2 cellular contexts compared by ENCODE assay signal in the genomic region with DNA sequence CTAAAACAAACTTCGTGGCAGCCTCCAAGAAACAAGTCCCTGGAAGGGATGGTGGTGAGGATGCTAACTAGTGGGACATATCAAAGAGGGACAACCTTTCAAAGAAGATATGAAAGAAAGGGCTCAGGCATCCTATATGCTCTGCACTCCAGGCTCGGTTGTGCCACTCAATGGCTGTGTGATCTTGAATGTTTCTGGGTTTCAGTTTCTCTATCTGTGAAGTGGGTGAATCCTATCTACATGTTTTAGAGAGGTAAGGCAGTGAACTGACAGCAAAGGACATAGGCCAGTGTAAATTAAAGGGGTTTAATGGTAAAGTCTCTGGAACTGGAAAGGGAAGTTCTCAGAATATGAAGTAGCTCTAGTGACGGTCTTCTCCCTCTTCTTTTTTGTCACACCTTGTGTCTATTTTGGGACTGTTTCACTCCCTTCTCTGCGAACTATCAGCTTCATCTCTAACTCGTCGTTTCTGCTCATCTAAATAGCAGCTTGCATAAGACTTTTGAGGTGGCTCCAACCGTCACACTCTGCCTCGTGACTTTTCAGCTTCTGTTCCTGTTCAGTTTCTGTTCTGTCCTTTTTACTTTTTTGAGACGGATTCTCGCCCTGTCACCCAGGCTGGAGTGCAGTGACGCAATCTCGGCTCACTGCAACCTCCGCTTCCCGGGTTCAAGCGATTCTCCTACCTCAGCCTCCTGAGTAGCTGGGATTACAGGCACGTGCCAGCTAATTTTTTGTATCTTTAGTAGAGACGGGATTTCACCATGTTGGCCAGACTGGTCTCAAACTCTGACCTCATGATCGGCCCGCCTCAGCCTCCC.
TF ChIP-seq lines count a peak whose summit lies in the region.

No MANE protein-coding gene starts in this region.

TF ChIP-seq in K562, 482 proteins besides CTCF, POLR2A, EP300 and RAD21 (continues in another document):
- no peak for TF ChIP-seq SNRNP70 (optimal IDR thresholded peaks at IDR 0.05; ENCODE audit: low read depth, low read length)
- TF ChIP-seq, protein P1, sequence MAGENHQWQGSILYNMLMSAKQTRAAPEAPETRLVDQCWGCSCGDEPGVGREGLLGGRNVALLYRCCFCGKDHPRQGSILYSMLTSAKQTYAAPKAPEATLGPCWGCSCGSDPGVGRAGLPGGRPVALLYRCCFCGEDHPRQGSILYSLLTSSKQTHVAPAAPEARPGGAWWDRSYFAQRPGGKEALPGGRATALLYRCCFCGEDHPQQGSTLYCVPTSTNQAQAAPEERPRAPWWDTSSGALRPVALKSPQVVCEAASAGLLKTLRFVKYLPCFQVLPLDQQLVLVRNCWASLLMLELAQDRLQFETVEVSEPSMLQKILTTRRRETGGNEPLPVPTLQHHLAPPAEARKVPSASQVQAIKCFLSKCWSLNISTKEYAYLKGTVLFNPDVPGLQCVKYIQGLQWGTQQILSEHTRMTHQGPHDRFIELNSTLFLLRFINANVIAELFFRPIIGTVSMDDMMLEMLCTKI (IDR thresholded peaks at IDR 0.05; ENCODE audit: partially characterized antibody) = no peak
- TF ChIP-seq CEBPB (tag; IDR thresholded peaks at IDR 0.05) = peak; percentile 65
- no peak for TF ChIP-seq LARP7 (IDR thresholded peaks at IDR 0.05)
- TF ChIP-seq MYNN (IDR thresholded peaks at IDR 0.05) = no peak
- no peak for TF ChIP-seq MYNN (CRISPR knock-in tag; IDR thresholded peaks at IDR 0.05)
- no peak for TF ChIP-seq NR2C2 (CRISPR knock-in tag; IDR thresholded peaks at IDR 0.05)
- no peak for TF ChIP-seq NR2C2 (tag; IDR thresholded peaks at IDR 0.05)
- TF ChIP-seq SREBF1 (IDR thresholded peaks at IDR 0.05; ENCODE audit: borderline replicate concordance, low read depth, low read length) = no peak
- TF ChIP-seq, protein P2, sequence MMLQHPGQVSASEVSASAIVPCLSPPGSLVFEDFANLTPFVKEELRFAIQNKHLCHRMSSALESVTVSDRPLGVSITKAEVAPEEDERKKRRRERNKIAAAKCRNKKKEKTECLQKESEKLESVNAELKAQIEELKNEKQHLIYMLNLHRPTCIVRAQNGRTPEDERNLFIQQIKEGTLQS (IDR thresholded peaks at IDR 0.05) = peak; percentile 45; the same call in 1 of the 2 replicates
- TF ChIP-seq, protein P2 (CRISPR knock-in tag; conservative IDR thresholded peaks at IDR 0.05) = no peak
- TF ChIP-seq NELFE (IDR thresholded peaks at IDR 0.05; ENCODE audit: insufficient read depth, insufficient read length) = no peak
- TF ChIP-seq PHTF2 (CRISPR knock-in tag; IDR thresholded peaks at IDR 0.05) = no peak
- TF ChIP-seq U2AF2 (optimal IDR thresholded peaks at IDR 0.05; ENCODE audit: low read depth, low read length) = no peak
- 0 out of 2 replicates have a peak, but pooled peaks have one; percentile 58 for TF ChIP-seq MEF2D (tag; conservative IDR thresholded peaks at IDR 0.05; ENCODE audit: low read depth)
- no peak for TF ChIP-seq NFRKB (IDR thresholded peaks at IDR 0.05; ENCODE audit: low read depth)
- TF ChIP-seq, protein P3, sequence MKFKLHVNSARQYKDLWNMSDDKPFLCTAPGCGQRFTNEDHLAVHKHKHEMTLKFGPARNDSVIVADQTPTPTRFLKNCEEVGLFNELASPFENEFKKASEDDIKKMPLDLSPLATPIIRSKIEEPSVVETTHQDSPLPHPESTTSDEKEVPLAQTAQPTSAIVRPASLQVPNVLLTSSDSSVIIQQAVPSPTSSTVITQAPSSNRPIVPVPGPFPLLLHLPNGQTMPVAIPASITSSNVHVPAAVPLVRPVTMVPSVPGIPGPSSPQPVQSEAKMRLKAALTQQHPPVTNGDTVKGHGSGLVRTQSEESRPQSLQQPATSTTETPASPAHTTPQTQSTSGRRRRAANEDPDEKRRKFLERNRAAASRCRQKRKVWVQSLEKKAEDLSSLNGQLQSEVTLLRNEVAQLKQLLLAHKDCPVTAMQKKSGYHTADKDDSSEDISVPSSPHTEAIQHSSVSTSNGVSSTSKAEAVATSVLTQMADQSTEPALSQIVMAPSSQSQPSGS (CRISPR knock-in tag; IDR thresholded peaks at IDR 0.05) = no peak
- TF ChIP-seq CEBPG (CRISPR knock-in tag; IDR thresholded peaks at IDR 0.05) = no peak
- TF ChIP-seq CEBPG (tag; conservative IDR thresholded peaks at IDR 0.05 in 1 of 2, IDR thresholded peaks at IDR 0.05 in 1 of 2) = peak in 1 of 2 experiments; percentile 65; a peak in 3 of 4 replicates
- TF ChIP-seq SMAD4 (CRISPR knock-in tag; conservative IDR thresholded peaks at IDR 0.05) = no peak
- no peak for TF ChIP-seq HDGF (IDR thresholded peaks at IDR 0.05)
- no peak for TF ChIP-seq ZNF12 (CRISPR knock-in tag; IDR thresholded peaks at IDR 0.05)
- no peak; the same call in 1 of the 2 replicates for TF ChIP-seq MYC (IDR thresholded peaks at IDR 0.05; ENCODE audit: low read depth, low read length)
- TF ChIP-seq MYC (CRISPR knock-in tag; IDR thresholded peaks at IDR 0.05; ENCODE audit: borderline replicate concordance, low read depth) = no peak
- TF ChIP-seq, protein P4, sequence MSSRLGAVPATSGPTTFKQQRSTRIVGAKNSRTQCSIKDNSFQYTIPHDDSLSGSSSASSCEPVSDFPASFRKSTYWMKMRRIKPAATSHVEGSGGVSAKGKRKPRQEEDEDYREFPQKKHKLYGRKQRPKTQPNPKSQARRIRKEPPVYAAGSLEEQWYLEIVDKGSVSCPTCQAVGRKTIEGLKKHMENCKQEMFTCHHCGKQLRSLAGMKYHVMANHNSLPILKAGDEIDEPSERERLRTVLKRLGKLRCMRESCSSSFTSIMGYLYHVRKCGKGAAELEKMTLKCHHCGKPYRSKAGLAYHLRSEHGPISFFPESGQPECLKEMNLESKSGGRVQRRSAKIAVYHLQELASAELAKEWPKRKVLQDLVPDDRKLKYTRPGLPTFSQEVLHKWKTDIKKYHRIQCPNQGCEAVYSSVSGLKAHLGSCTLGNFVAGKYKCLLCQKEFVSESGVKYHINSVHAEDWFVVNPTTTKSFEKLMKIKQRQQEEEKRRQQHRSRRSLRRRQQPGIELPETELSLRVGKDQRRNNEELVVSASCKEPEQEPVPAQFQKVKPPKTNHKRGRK (tag; IDR thresholded peaks at IDR 0.05) = no peak
- TF ChIP-seq, protein P5, sequence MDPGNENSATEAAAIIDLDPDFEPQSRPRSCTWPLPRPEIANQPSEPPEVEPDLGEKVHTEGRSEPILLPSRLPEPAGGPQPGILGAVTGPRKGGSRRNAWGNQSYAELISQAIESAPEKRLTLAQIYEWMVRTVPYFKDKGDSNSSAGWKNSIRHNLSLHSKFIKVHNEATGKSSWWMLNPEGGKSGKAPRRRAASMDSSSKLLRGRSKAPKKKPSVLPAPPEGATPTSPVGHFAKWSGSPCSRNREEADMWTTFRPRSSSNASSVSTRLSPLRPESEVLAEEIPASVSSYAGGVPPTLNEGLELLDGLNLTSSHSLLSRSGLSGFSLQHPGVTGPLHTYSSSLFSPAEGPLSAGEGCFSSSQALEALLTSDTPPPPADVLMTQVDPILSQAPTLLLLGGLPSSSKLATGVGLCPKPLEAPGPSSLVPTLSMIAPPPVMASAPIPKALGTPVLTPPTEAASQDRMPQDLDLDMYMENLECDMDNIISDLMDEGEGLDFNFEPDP (CRISPR knock-in tag; IDR thresholded peaks at IDR 0.05) = no peak
- no peak for TF ChIP-seq SRSF9 (IDR thresholded peaks at IDR 0.05; ENCODE audit: borderline replicate concordance, low read depth, low read length)
- TF ChIP-seq ZNF143 (CRISPR knock-in tag; IDR thresholded peaks at IDR 0.05) = no peak
- no peak for TF ChIP-seq CHD2 (IDR thresholded peaks at IDR 0.05; ENCODE audit: low read depth, low read length)
- no peak for TF ChIP-seq SMARCA4 (IDR thresholded peaks at IDR 0.05)
- TF ChIP-seq NCOA1 (IDR thresholded peaks at IDR 0.05; ENCODE audit: low read depth) = no peak

TF ChIP-seq in SK-N-SH, 30 proteins besides CTCF, POLR2A, EP300 and RAD21 (continued from another document):
- TF ChIP-seq NFIC (IDR thresholded peaks at IDR 0.05; ENCODE audit: borderline replicate concordance) (no peak), POLR2AphosphoS5 (IDR thresholded peaks at IDR 0.05; ENCODE audit: low read depth, low read length) (no peak), FOXJ3 (CRISPR knock-in tag; IDR thresholded peaks at IDR 0.05) (no peak), SIN3A (IDR thresholded peaks at IDR 0.05; ENCODE audit: borderline replicate concordance, low read depth, low read length) (no peak), JUND (IDR thresholded peaks at IDR 0.05) (no peak), TEAD4 (IDR thresholded peaks at IDR 0.05; ENCODE audit: borderline replicate concordance, insufficient read depth) (no peak)
